ENCODE assay signal across 25 cellular contexts in the genomic region with DNA sequence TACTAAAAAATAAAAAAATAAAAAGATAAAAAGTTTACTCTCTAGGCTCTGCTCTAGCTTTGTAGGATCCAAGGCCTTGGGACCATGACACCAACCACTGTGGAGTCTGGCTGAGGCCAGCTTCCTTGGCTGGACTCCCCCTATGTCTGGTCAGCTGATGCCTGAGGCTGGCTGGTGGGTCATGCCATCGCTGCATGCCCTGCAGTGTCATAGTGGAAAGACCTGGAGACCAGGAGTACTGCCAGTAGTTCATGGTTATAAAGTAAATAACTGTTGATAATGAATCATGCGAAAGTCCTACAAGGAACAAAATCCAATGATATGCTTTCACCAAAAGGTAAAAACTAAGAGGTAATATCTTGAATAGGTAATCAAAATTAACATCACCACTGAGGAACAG. TPM values are rescaled to one million over a fixed set of nuclear protein-coding genes. Genes with fewer than 3 reads are reported as not detected.
DNase-seq lines count a peak whose midpoint lies in the region; ATAC-seq and TF ChIP-seq lines count a peak whose summit lies in the region.
"Had no signal": no experiment of that assay in that cellular context is flagged by ENCODE, and none has a peak within 500 bp of the region (broad histone marks: within the 10 kb centered on the region; RNA-seq: fewer than 3 reads in every experiment).

No MANE protein-coding gene starts in this region.

- peak; percentile 72 for ATAC-seq in body of pancreas
- ATAC-seq: K562; naive thymus-derived CD8-positive, alpha-beta T cell had no signal

- H4K20me1 ChIP-seq in mammary epithelial cell (ENCODE audit: insufficient read depth, low read length): no peaks in the 10 kb centered on the region

- no peaks in the 10 kb centered on the region for H3K79me2 ChIP-seq in mammary epithelial cell (ENCODE audit: insufficient read depth, low read length)

- H3K4me3 ChIP-seq in mammary epithelial cell (replicated peaks in 1 of 3; ENCODE audit: insufficient read depth in 1 of 3, low read depth in 2 of 3, low read length in 3 of 3): no peak overlapping the region
- H3K4me3 ChIP-seq in body of pancreas: no peak overlapping the region
- H3K4me3 ChIP-seq in transverse colon: no peak overlapping the region
- H3K4me3 ChIP-seq: breast epithelium, K562, Peyer's patch, SJSA1, suprapubic skin had no signal

- 84% methylated on average over 2 of the region's 2 CpGs for WGBS in mammary epithelial cell (ENCODE audit: low coverage, missing lambda C conversion rate)
- 38 to 41% methylated on average over 2 of the region's 2 CpGs for WGBS in body of pancreas, 2 donors
- 94 to 96% methylated on average over 2 of the region's 2 CpGs for WGBS in transverse colon (ENCODE audit: low coverage in 1 of 2), 2 donors

- H3K4me3 Mint-ChIP-seq in MCF 10A (ENCODE audit: unreplicated experiment): no peak overlapping the region
- no peak overlapping the region for H3K4me3 Mint-ChIP-seq in type B pancreatic cell
- H3K4me3 Mint-ChIP-seq: activated naive CD4-positive, alpha-beta T cell treated with anti-CD3 and anti-CD28 coated beads, Interleukin-2, amount 10 ng/mL, durations not matched to agents 7 days and 5 days; CD8-positive, alpha-beta memory T cell; H9; naive thymus-derived CD8-positive, alpha-beta T cell had no signal

- TF ChIP-seq POLR2A in body of pancreas (IDR thresholded peaks at IDR 0.05) (no peak), transverse colon (IDR thresholded peaks at IDR 0.05) (no peak)

- TF ChIP-seq CTCF in MCF 10A (IDR thresholded peaks at IDR 0.05; ENCODE audit: unreplicated experiment): no peak
- no peak for TF ChIP-seq CTCF in mammary epithelial cell (conservative IDR thresholded peaks at IDR 0.05 in 1 of 2, IDR thresholded peaks at IDR 0.05 in 1 of 2; ENCODE audit: extremely low read depth in 1 of 2, insufficient read depth in 1 of 2, low read depth in 1 of 2, low read length in 2 of 2)
- TF ChIP-seq CTCF in body of pancreas (IDR thresholded peaks at IDR 0.05): no peak
- no peak for TF ChIP-seq CTCF in type B pancreatic cell (conservative IDR thresholded peaks at IDR 0.05)
- no peak for TF ChIP-seq CTCF in transverse colon (IDR thresholded peaks at IDR 0.05)

- intact Hi-C loops in MCF 10A (cut with micrococcal nuclease) (no loop called here), mammary epithelial cell (cut with micrococcal nuclease) (no loop called here), body of pancreas (cut with DNase I) (no loop called here), transverse colon (cut with DNase I; ENCODE audit: low total_unique reads) (no loop called here)

- POLR2A ChIA-PET in MCF 10A (lab: Yijun Ruan, JAX): interaction anchor here (0.5 to 2.3 kb wide), 4 partner anchors 29 to 1767 kb away, joined by 3 to 9 read pairs (median 3); a partner anchor contains a TSS

- TF ChIP-seq EP300 in transverse colon (IDR thresholded peaks at IDR 0.05; ENCODE audit: low read depth): no peak

- H2AFZ ChIP-seq in mammary epithelial cell (ENCODE audit: low read depth, low read length): no peak overlapping the region

- CTCF ChIA-PET in MCF 10A (lab: Yijun Ruan, JAX) (no interaction called here), mammary epithelial cell (lab: Charles Lee; ENCODE audit: low non-redundant PET) (no interaction called here)

- H3K4me1 Mint-ChIP-seq in MCF 10A (ENCODE audit: insufficient read depth, unreplicated experiment): peaks cover 23% of the 10 kb centered on the region
- peaks cover 28% of the 10 kb centered on the region for H3K4me1 Mint-ChIP-seq in type B pancreatic cell (ENCODE audit: unreplicated experiment)
- H3K4me1 Mint-ChIP-seq: activated naive CD4-positive, alpha-beta T cell treated with anti-CD3 and anti-CD28 coated beads, Interleukin-2, amount 10 ng/mL, durations not matched to agents 7 days and 5 days; CD8-positive, alpha-beta memory T cell; naive thymus-derived CD8-positive, alpha-beta T cell had no signal

- no peak overlapping the region for H3K9ac ChIP-seq in mammary epithelial cell (ENCODE audit: insufficient read depth, low read length)

- BruUV-seq in MCF 10A (replicated peaks; lab: Mats Ljungman, UMichigan) (no TSS peak), mammary epithelial cell (replicated peaks; lab: Mats Ljungman, UMichigan) (no TSS peak)

- no peaks in the 10 kb centered on the region for H3K9me3 ChIP-seq in mammary epithelial cell (replicated peaks; ENCODE audit: insufficient read depth, low read length)
- no peaks in the 10 kb centered on the region for H3K9me3 ChIP-seq in body of pancreas
- H3K9me3 ChIP-seq in transverse colon: no peaks in the 10 kb centered on the region
- H3K9me3 ChIP-seq: breast epithelium, Peyer's patch, SJSA1, suprapubic skin had no signal

- no peak overlapping the region for H3K27ac ChIP-seq in mammary epithelial cell (ENCODE audit: insufficient read depth, low read depth, low read length)
- peak overlapping the region in 2 of 4 donors; percentile 6 to 33 for H3K27ac ChIP-seq in body of pancreas
- H3K27ac ChIP-seq in transverse colon: no peak overlapping the region
- H3K27ac ChIP-seq: breast epithelium, Peyer's patch, SJSA1, suprapubic skin had no signal

- DNase-seq in MCF 10A (ENCODE audit: unreplicated experiment): no peak
- DNase-seq in mammary epithelial cell: no peak
- peak; percentile 35 to 74 (median 54) for DNase-seq in body of pancreas
- DNase-seq in mucosa of gallbladder (ENCODE audit: low spot score): peak; percentile 41
- DNase-seq in type B pancreatic cell (ENCODE audit: extremely low spot score, unreplicated experiment): no peak
- no peak for DNase-seq in transverse colon
- no peak for DNase-seq in cortex of kidney (lab: John Stamatoyannopoulos, UW)
- no peak for DNase-seq in kidney glomerular epithelial cell (lab: John Stamatoyannopoulos, UW)
- DNase-seq: activated naive CD4-positive, alpha-beta T cell treated with anti-CD3 and anti-CD28 coated beads, Interleukin-2, amount 10 ng/mL, durations not matched to agents 7 days and 5 days; amniotic stem cell; CD8-positive, alpha-beta memory T cell; effector memory CD4-positive, alpha-beta T cell; H9; naive thymus-derived CD8-positive, alpha-beta T cell; NCI-H1417; NCI-H2081; NCI-H2227 treated with DMSO at 0.1 percent for 48 hours; NCI-H69; Peyer's patch; retina; stimulated activated CD4-positive, alpha-beta T cell treated with anti-CD3 and anti-CD28 coated beads, Interleukin-4, amount 100 ng/mL, for 1 hour had no signal

- no peaks in the 10 kb centered on the region for H3K27me3 ChIP-seq in mammary epithelial cell (ENCODE audit: insufficient read depth, low read length)
- H3K27me3 ChIP-seq in body of pancreas: no peaks in the 10 kb centered on the region
- no peaks in the 10 kb centered on the region for H3K27me3 ChIP-seq in transverse colon
- H3K27me3 ChIP-seq: breast epithelium, Peyer's patch, SJSA1, suprapubic skin had no signal

- H3K9me3 Mint-ChIP-seq in MCF 10A (ENCODE audit: unreplicated experiment) (no peaks in the 10 kb centered on the region), type B pancreatic cell (no peaks in the 10 kb centered on the region)
- H3K9me3 Mint-ChIP-seq: activated naive CD4-positive, alpha-beta T cell treated with anti-CD3 and anti-CD28 coated beads, Interleukin-2, amount 10 ng/mL, durations not matched to agents 7 days and 5 days; CD8-positive, alpha-beta memory T cell; H9; naive thymus-derived CD8-positive, alpha-beta T cell had no signal

- H3K4me1 ChIP-seq in mammary epithelial cell (ENCODE audit: insufficient read depth, low read length) (no peaks in the 10 kb centered on the region), body of pancreas (peaks cover 30% of the 10 kb centered on the region), transverse colon (peaks cover 0 to 17% (median 4%) of the 10 kb centered on the region in 4 donors)
- H3K4me1 ChIP-seq: breast epithelium had no signal

- H3K27ac Mint-ChIP-seq in MCF 10A (ENCODE audit: low read depth, unreplicated experiment) (peak overlapping the region; percentile 34), type B pancreatic cell (peak overlapping the region; percentile 49)
- H3K27ac Mint-ChIP-seq: activated naive CD4-positive, alpha-beta T cell treated with anti-CD3 and anti-CD28 coated beads, Interleukin-2, amount 10 ng/mL, durations not matched to agents 7 days and 5 days; CD8-positive, alpha-beta memory T cell; naive thymus-derived CD8-positive, alpha-beta T cell had no signal

- no peaks in the 10 kb centered on the region for H3K36me3 Mint-ChIP-seq in MCF 10A (ENCODE audit: insufficient read depth, unreplicated experiment)
- H3K36me3 Mint-ChIP-seq in type B pancreatic cell: no peaks in the 10 kb centered on the region
- H3K36me3 Mint-ChIP-seq: activated naive CD4-positive, alpha-beta T cell treated with anti-CD3 and anti-CD28 coated beads, Interleukin-2, amount 10 ng/mL, durations not matched to agents 7 days and 5 days; CD8-positive, alpha-beta memory T cell; naive thymus-derived CD8-positive, alpha-beta T cell had no signal

- dilution Hi-C loops in mammary epithelial cell (cut with HindIII; ENCODE audit: low sequenced_read_pairs): no loop called here

- H3K36me3 ChIP-seq in mammary epithelial cell (ENCODE audit: insufficient read depth, low read length) (no peaks in the 10 kb centered on the region), body of pancreas (replicated peaks in 1 of 2; ENCODE audit: insufficient read depth in 1 of 2, low read depth in 2 of 2) (no peaks in the 10 kb centered on the region), transverse colon (no peaks in the 10 kb centered on the region)
- H3K36me3 ChIP-seq: breast epithelium, Peyer's patch, SJSA1 had no signal

- in situ Hi-C loops in mammary epithelial cell (cut with MboI; ENCODE audit: low sequenced_read_pairs in 2 of 2) (no loop called here), transverse colon (cut with MboI; ENCODE audit: low pct_ligation_motif_present in 1 of 4, low pct_unique_long_range_greater_than_20kb in 1 of 4, low sequenced_read_pairs in 3 of 4) (no loop called here)

- no peak overlapping the region for H3K4me2 ChIP-seq in mammary epithelial cell (ENCODE audit: insufficient read depth, low read depth, low read length)

- H3K27me3 Mint-ChIP-seq in MCF 10A (ENCODE audit: insufficient read depth, unreplicated experiment) (no peaks in the 10 kb centered on the region), type B pancreatic cell (no peaks in the 10 kb centered on the region)

RNA-seq across cellular contexts. Expression of a gene that starts 43.2 kb away (rescaled TPM):
- total RNA-seq in MCF 10A (2022) (4.9 and 6.1 TPM in 2 replicates), mammary epithelial cell (1 to 10 TPM; 2.3 to 2.8 TPM), body of pancreas (10 to 100 TPM in 1 of 2 donors, 1 to 10 TPM in 1; 5.9 to 23.6 TPM), mucosa of gallbladder (17.1 TPM), type B pancreatic cell (ENCODE audit: low replicate concordance) (11.1 and 19.7 TPM in 2 replicates), transverse colon (10 to 100 TPM in 3 of 4 donors, 1 to 10 TPM in 1; 6.0 to 19.5 (median 11.8) TPM)
- polyA plus RNA-seq in mammary epithelial cell: 0.26 TPM
- polyA minus RNA-seq in mammary epithelial cell: 4.4 TPM

Comparison
In these comparisons a context has a peak if more than half of its experiments do, and no peak if none do; other contexts are left out.
1. DNase-seq: peak in body of pancreas (4 of 4) and mucosa of gallbladder (single experiment); none in MCF 10A (single experiment), mammary epithelial cell (single experiment), type B pancreatic cell (single experiment), transverse colon (single experiment), cortex of kidney (single experiment) and kidney glomerular epithelial cell (single experiment).